In the genomic region with DNA sequence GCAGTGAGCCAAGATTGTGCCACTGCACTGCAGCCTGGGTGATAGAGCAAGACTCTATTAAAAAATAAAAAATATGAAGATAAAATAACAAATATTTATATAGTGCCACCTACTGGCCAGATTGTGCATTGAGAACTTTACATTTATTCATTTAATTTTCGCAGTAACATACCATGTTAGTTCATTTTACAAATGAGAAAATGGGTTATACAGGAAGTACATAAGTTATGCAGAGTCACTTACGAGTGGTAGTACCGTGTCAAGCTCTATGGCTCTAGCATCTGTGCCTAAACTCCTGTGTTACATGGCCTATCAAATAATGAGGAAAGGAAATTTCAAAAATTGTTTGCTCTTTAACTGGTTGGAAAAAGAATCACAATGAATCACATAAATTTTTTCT, we compare ENCODE assay signal across 8 cellular contexts. TPM values are rescaled to one million over a fixed set of nuclear protein-coding genes. Genes with fewer than 3 reads are reported as not detected.
A peak's percentile ranks its signal among the peaks of the same experiment; 100 is the strongest.
DNase-seq lines count a peak whose midpoint lies in the region; TF ChIP-seq lines count a peak whose summit lies in the region.

No MANE protein-coding gene starts in this region.

- peaks cover 0 to 10% of the 10 kb centered on the region in 2 donors for H3K4me1 ChIP-seq in mucosa of rectum (ENCODE audit: control insufficient read depth in 2 of 2, insufficient read depth in 2 of 2, low read length in 2 of 2)

- BruUV-seq in MCF 10A (replicated peaks; lab: Mats Ljungman, UMichigan), result no TSS peak

- peak; percentile 27 for DNase-seq in NCI-H2196 (lab: John Stamatoyannopoulos, UW; ENCODE audit: unreplicated experiment)
- no peak for DNase-seq in NCI-H2196 treated with DMSO at 0.1 percent for 48 hours (lab: John Stamatoyannopoulos, UW; ENCODE audit: unreplicated experiment)
- DNase-seq in Kasumi-1 (lab: John Stamatoyannopoulos, UW), result peak; percentile 54 to 67
- DNase-seq in MCF 10A (ENCODE audit: unreplicated experiment), result peak; percentile 32
- no peak for DNase-seq in anterior cingulate cortex (lab: John Stamatoyannopoulos, UW)
- no peak for DNase-seq in DMS153 (lab: John Stamatoyannopoulos, UW)
- DNase-seq in NOMO-1 treated with dmso at 0.1 percent for 144 hours (lab: John Stamatoyannopoulos, UW; ENCODE audit: unreplicated experiment), result no peak

- CTCF ChIA-PET in MCF 10A (lab: Yijun Ruan, JAX), result interaction anchor here (0.6 to 4.2 kb wide), 30 partner anchors 10 to 1843 kb away, joined by 3 to 37 read pairs (median 4); no protein-coding TSS in a partner anchor

- peak overlapping the region in 1 of 2 donors; percentile 14 for H3K9ac ChIP-seq in mucosa of rectum (ENCODE audit: low read depth in 1 of 2, low read length in 2 of 2)

- POLR2A ChIA-PET in MCF 10A (lab: Yijun Ruan, JAX), result interaction anchor here (0.6 to 1.0 kb wide), 2 partner anchors 134 to 176 kb away, joined by 3 read pairs; a partner anchor contains a TSS

- H3K4me1 Mint-ChIP-seq in MCF 10A (ENCODE audit: insufficient read depth, unreplicated experiment), result no peaks in the 10 kb centered on the region

- no peak overlapping the region for H3K4me3 Mint-ChIP-seq in MCF 10A (ENCODE audit: unreplicated experiment)

- no peaks in the 10 kb centered on the region for H3K27me3 Mint-ChIP-seq in MCF 10A (ENCODE audit: insufficient read depth, unreplicated experiment)

- H3K4me3 ChIP-seq in mucosa of rectum (ENCODE audit: low read length in 2 of 2), result no peak overlapping the region

- intact Hi-C loops in MCF 10A (cut with micrococcal nuclease), result no loop called here

- H3K36me3 Mint-ChIP-seq in MCF 10A (ENCODE audit: insufficient read depth, unreplicated experiment), result peaks cover 96% of the 10 kb centered on the region

- H3K36me3 ChIP-seq in mucosa of rectum (ENCODE audit: control insufficient read depth in 2 of 2, insufficient read depth in 2 of 2, low read length in 2 of 2), result peaks cover 27 to 37% of the 10 kb centered on the region in 2 donors

- H3K27me3 ChIP-seq in mucosa of rectum (ENCODE audit: control insufficient read depth in 2 of 2, insufficient read depth in 2 of 2, low read length in 2 of 2), result no peaks in the 10 kb centered on the region

- no peaks in the 10 kb centered on the region for H3K9me3 Mint-ChIP-seq in MCF 10A (ENCODE audit: unreplicated experiment)

- H3K9me3 ChIP-seq in mucosa of rectum (ENCODE audit: control insufficient read depth in 2 of 2, low read length in 2 of 2), result no peaks in the 10 kb centered on the region

- H3K27ac Mint-ChIP-seq in MCF 10A (ENCODE audit: low read depth, unreplicated experiment), result peak overlapping the region; percentile 64

- peak overlapping the region; percentile 62 to 74 for H3K27ac ChIP-seq in mucosa of rectum (ENCODE audit: low read depth in 2 of 2, low read length in 2 of 2)

- peak; percentile 47 for TF ChIP-seq CTCF in MCF 10A (IDR thresholded peaks at IDR 0.05; ENCODE audit: unreplicated experiment)

RNA-seq across cellular contexts. Expression of a gene that starts 27.9 kb away (rescaled TPM):
- 42.5 and 47.3 TPM in 2 replicates for total RNA-seq in MCF 10A (2022)

Comparison
In these comparisons a context has a peak if more than half of its experiments do, and no peak if none do; other contexts are left out.
1. DNase-seq: peak in NCI-H2196 (single experiment), Kasumi-1 (2 of 2) and MCF 10A (single experiment); none in NCI-H2196 treated with DMSO at 0.1 percent for 48 hours (single experiment), anterior cingulate cortex (0 of 58), DMS153 (single experiment) and NOMO-1 treated with dmso at 0.1 percent for 144 hours (single experiment).